ENCODE assay signal across 18 cellular contexts in genomic region chr3:146134348-146135117, GRCh38. TPM values are rescaled to one million over a fixed set of nuclear protein-coding genes. Genes with fewer than 3 reads are reported as not detected.
DNase-seq lines count a peak whose midpoint lies in the region.
"Had no signal": no experiment of that assay in that cellular context is flagged by ENCODE, and none has a peak within 500 bp of the region (broad histone marks: within the 10 kb centered on the region; RNA-seq: fewer than 3 reads in every experiment).

No MANE protein-coding gene starts in this region.

- H3K27me3 ChIP-seq in neuronal stem cell (ENCODE audit: control insufficient read depth in 3 of 3, insufficient read depth in 3 of 3, low read depth in 1 of 3, low read length in 3 of 3): no peaks in the 10 kb centered on the region
- H3K27me3 ChIP-seq: transverse colon had no signal

- no peaks in the 10 kb centered on the region for H3K79me1 ChIP-seq in neuronal stem cell (ENCODE audit: low read depth, low read length)

- H3K23ac ChIP-seq in neuronal stem cell (ENCODE audit: low read depth, low read length, poor library complexity): no peak overlapping the region

- H3K9ac ChIP-seq in neuronal stem cell (ENCODE audit: low read depth, low read length, poor library complexity): no peak overlapping the region

- no peak overlapping the region for H2BK15ac ChIP-seq in neuronal stem cell (ENCODE audit: low read length)

- H3K4me3 ChIP-seq in neuronal stem cell (ENCODE audit: low read length in 2 of 2): no peak overlapping the region
- H3K4me3 ChIP-seq: GM12878, left ventricle myocardium inferior, transverse colon had no signal

- no peaks in the 10 kb centered on the region for H3K36me3 ChIP-seq in neuronal stem cell (replicated peaks in 1 of 2; ENCODE audit: control insufficient read depth in 2 of 2, insufficient read depth in 2 of 2, low read length in 2 of 2)
- H3K36me3 ChIP-seq: left ventricle myocardium inferior, transverse colon had no signal

- H3K4me1 ChIP-seq in neuronal stem cell (ENCODE audit: control insufficient read depth in 2 of 2, insufficient read depth in 1 of 2, low read depth in 1 of 2, low read length in 2 of 2): peaks cover 0 to 7% of the 10 kb centered on the region in 2 donors

- no peak overlapping the region for H3K4ac ChIP-seq in neuronal stem cell (ENCODE audit: low read length)

- no peak overlapping the region for H3K18ac ChIP-seq in neuronal stem cell (ENCODE audit: low read length)

- H4K8ac ChIP-seq in neuronal stem cell (ENCODE audit: low read depth, low read length): no peak overlapping the region

- whole genome bisulfite sequencing in neuronal stem cell (ENCODE audit: extremely low coverage in 2 of 2, insufficient read length in 2 of 2, insufficient replicate concordance in 1 of 2), 2 donors: no CpG with 5 or more reads among the region's 5 CpGs

- H2BK120ac ChIP-seq in neuronal stem cell (ENCODE audit: low read depth, low read length): no peak overlapping the region

- H2AK5ac ChIP-seq in neuronal stem cell (ENCODE audit: low read depth, low read length): no peak overlapping the region

- H3K14ac ChIP-seq in neuronal stem cell (ENCODE audit: low read length): no peak overlapping the region

- H4K91ac ChIP-seq in neuronal stem cell (ENCODE audit: low read depth, low read length, poor library complexity): no peak overlapping the region

- H3K27ac ChIP-seq in neuronal stem cell (replicated peaks; ENCODE audit: low read length): no peak overlapping the region
- H3K27ac ChIP-seq: C4-2B, left ventricle myocardium inferior, transverse colon had no signal

- no peak overlapping the region for H3K4me2 ChIP-seq in neuronal stem cell (ENCODE audit: insufficient read depth, low read length, poor library complexity, severe bottlenecking)

- H2BK5ac ChIP-seq in neuronal stem cell (ENCODE audit: low read length): no peak overlapping the region

- peak overlapping the region; percentile 50 for H2AFZ ChIP-seq in neuronal stem cell (ENCODE audit: low read length)

- H3K9me3 ChIP-seq in neuronal stem cell (replicated peaks in 1 of 2; ENCODE audit: control insufficient read depth in 2 of 2, insufficient read depth in 1 of 2, low read depth in 1 of 2, low read length in 2 of 2): no peaks in the 10 kb centered on the region
- H3K9me3 ChIP-seq: left ventricle myocardium inferior, transverse colon had no signal

- DNase-seq in HCEC 1CT: peak; percentile 49
- peak; percentile 23 for DNase-seq in NCI-H69 (lab: John Stamatoyannopoulos, UW)
- peak; percentile 46 for DNase-seq in fibroblast of peridontal ligament (ENCODE audit: extremely low read depth)
- no peak for DNase-seq in neuronal stem cell (ENCODE audit: low spot score)
- no peak for DNase-seq in GOT3 (lab: John Stamatoyannopoulos, UW)
- DNase-seq in midbrain (lab: John Stamatoyannopoulos, UW): no peak
- DNase-seq in HuH-7 (ENCODE audit: low spot score): no peak
- no peak for DNase-seq in islet precursor cell
- DNase-seq: activated naive CD4-positive, alpha-beta T cell treated with anti-CD3 and anti-CD28 coated beads, Interleukin-2, amount 50 U/mL, for 16 hours; caudate nucleus; left ventricle myocardium inferior; naive thymus-derived CD4-positive, alpha-beta T cell; RPMI8226; stimulated activated CD4-positive, alpha-beta T cell treated with anti-CD3 and anti-CD28 coated beads, Interleukin-4, amount 100 ng/mL, for 1 hour; T-cell; transverse colon had no signal

- H2BK12ac ChIP-seq in neuronal stem cell (ENCODE audit: low read length): no peak overlapping the region

RNA-seq across cellular contexts. Expression of gene PLOD2, which starts 26.5 kb away (rescaled TPM):
- polyA plus RNA-seq in neuronal stem cell (2013, experiment 1 of 2): 9.3 TPM
- 11.7 TPM for polyA plus RNA-seq in neuronal stem cell (2013, experiment 2 of 2)
- polyA plus RNA-seq: naive thymus-derived CD4-positive, alpha-beta T cell had no signal

Comparison
In these comparisons a context has a peak if more than half of its experiments do, and no peak if none do; other contexts are left out.
1. DNase-seq: peak in HCEC 1CT (single experiment), NCI-H69 (single experiment) and fibroblast of peridontal ligament (single experiment); none in neuronal stem cell (single experiment), GOT3 (single experiment), midbrain (single experiment), HuH-7 (single experiment) and islet precursor cell (single experiment).